13 cellular contexts compared by ENCODE assay signal in genomic region chr5:60701317-60701988, GRCh38. TPM values are rescaled to one million over a fixed set of nuclear protein-coding genes. Genes with fewer than 3 reads are reported as not detected.
DNase-seq lines count a peak whose midpoint lies in the region; ATAC-seq lines count a peak whose summit lies in the region.
"Had no signal": no experiment of that assay in that cellular context is flagged by ENCODE, and none has a peak within 500 bp of the region (broad histone marks: within the 10 kb centered on the region; RNA-seq: fewer than 3 reads in every experiment).

No MANE protein-coding gene starts in this region.

- H3K4me3 Mint-ChIP-seq in activated naive CD8-positive, alpha-beta T cell treated with anti-CD3 and anti-CD28 coated beads, Interleukin-2, amount 50 U/mL, for 24 hours = no peak overlapping the region

- H3K4me3 ChIP-seq in neuron (ENCODE audit: low read length) = no peak overlapping the region

- no peak for ATAC-seq in HG03045 (IDR thresholded peaks at IDR 0.05; ENCODE audit: unreplicated experiment)
- ATAC-seq in activated naive CD8-positive, alpha-beta T cell treated with anti-CD3 and anti-CD28 coated beads, Interleukin-2, amount 50 U/mL, for 24 hours = no peak
- ATAC-seq: activated CD8-positive, alpha-beta memory T cell treated with anti-CD3 and anti-CD28 coated beads, Interleukin-2, amount 10 ng/mL, durations not matched to agents 7 days and 5 days had no signal

- no peaks in the 10 kb centered on the region for H3K9me3 ChIP-seq in neuron (ENCODE audit: low read length)
- H3K9me3 ChIP-seq: adrenal gland had no signal

- H3K27ac Mint-ChIP-seq in activated naive CD8-positive, alpha-beta T cell treated with anti-CD3 and anti-CD28 coated beads, Interleukin-2, amount 50 U/mL, for 24 hours = no peak overlapping the region

- no peaks in the 10 kb centered on the region for H3K9me3 Mint-ChIP-seq in activated naive CD8-positive, alpha-beta T cell treated with anti-CD3 and anti-CD28 coated beads, Interleukin-2, amount 50 U/mL, for 24 hours

- no peaks in the 10 kb centered on the region for H3K27me3 ChIP-seq in neuron (ENCODE audit: insufficient read depth, low read length)
- H3K27me3 ChIP-seq: adrenal gland had no signal

- in situ Hi-C loops in KBM-7 (cut with MboI; ENCODE audit: low pct_unique_long_range_greater_than_20kb, low sequenced_read_pairs) = no loop called here

- peak; percentile 28 for DNase-seq in DMS 273 (lab: John Stamatoyannopoulos, UW; ENCODE audit: unreplicated experiment)
- DNase-seq in DMS 273 treated with DMSO at 0.1 percent for 48 hours (lab: John Stamatoyannopoulos, UW) = no peak
- DNase-seq in KBM-7 = peak; percentile 26
- DNase-seq in cerebellar cortex (ENCODE audit: low spot score) = peak; percentile 90
- no peak for DNase-seq in activated naive CD8-positive, alpha-beta T cell treated with anti-CD3 and anti-CD28 coated beads, Interleukin-2, amount 50 U/mL, for 24 hours
- no peak for DNase-seq in cardiac septum (ENCODE audit: low spot score)
- DNase-seq: activated CD8-positive, alpha-beta memory T cell treated with anti-CD3 and anti-CD28 coated beads, Interleukin-2, amount 10 ng/mL, durations not matched to agents 7 days and 5 days; adrenal gland; NCI-H2029; stimulated activated CD4-positive, alpha-beta T cell treated with anti-CD3 and anti-CD28 coated beads, Interleukin-1b, Interleukin-23, amount 100 ng/mL, for 48 hours; T-helper 9 cell had no signal

- H3K4me1 ChIP-seq in neuron (ENCODE audit: insufficient read depth, low read length) = peaks cover 14% of the 10 kb centered on the region

- H2AFZ ChIP-seq in neuron (ENCODE audit: low read depth, low read length) = peak overlapping the region; percentile 76

- peaks cover 20% of the 10 kb centered on the region for H3K4me1 Mint-ChIP-seq in activated naive CD8-positive, alpha-beta T cell treated with anti-CD3 and anti-CD28 coated beads, Interleukin-2, amount 50 U/mL, for 24 hours

- H3K36me3 ChIP-seq in neuron (ENCODE audit: insufficient read depth, low read length) = no peaks in the 10 kb centered on the region
- H3K36me3 ChIP-seq: adrenal gland had no signal

- H3K27me3 Mint-ChIP-seq in activated naive CD8-positive, alpha-beta T cell treated with anti-CD3 and anti-CD28 coated beads, Interleukin-2, amount 50 U/mL, for 24 hours = peaks cover 8% of the 10 kb centered on the region

- no peaks in the 10 kb centered on the region for H3K36me3 Mint-ChIP-seq in activated naive CD8-positive, alpha-beta T cell treated with anti-CD3 and anti-CD28 coated beads, Interleukin-2, amount 50 U/mL, for 24 hours (ENCODE audit: low read depth)

- intact Hi-C loops in cardiac septum (cut with DNase I) = loop anchor here (10.0 kb wide), 2 partner anchors 143 to 243 kb away; partner anchors contain the start of genes ELOVL7, ERCC8 and NDUFAF2

RNA-seq across cellular contexts. Expression of gene DEPDC1B, which starts 1.5 kb away (rescaled TPM):
- total RNA-seq in cardiac septum = not detected

Comparison
In these comparisons a context has a peak if more than half of its experiments do, and no peak if none do; other contexts are left out.
1. DNase-seq: peak in DMS 273 (single experiment), KBM-7 (single experiment) and cerebellar cortex (single experiment); none in DMS 273 treated with DMSO at 0.1 percent for 48 hours (single experiment), activated naive CD8-positive, alpha-beta T cell treated with anti-CD3 and anti-CD28 coated beads, Interleukin-2, amount 50 U/mL, for 24 hours (single experiment) and cardiac septum (single experiment).